ENCODE assay signal across 8 cellular contexts in genomic region chr12:49838973-49839633, GRCh38. TPM values are rescaled to one million over a fixed set of nuclear protein-coding genes. Genes with fewer than 3 reads are reported as not detected.
DNase-seq lines count a peak whose midpoint lies in the region; TF ChIP-seq lines count a peak whose summit lies in the region.

No MANE protein-coding gene starts in this region.

- peaks cover 5% of the 10 kb centered on the region for H3K36me3 Mint-ChIP-seq in neural progenitor cell

- H3F3A ChIP-seq in neural progenitor cell (ENCODE audit: low read depth): peaks cover 28% of the 10 kb centered on the region

- H2AFZ ChIP-seq in neural progenitor cell (replicated peaks): no peak overlapping the region

- peaks cover 21% of the 10 kb centered on the region for H3K4me1 Mint-ChIP-seq in neural progenitor cell

- no peaks in the 10 kb centered on the region for H3K9me3 ChIP-seq in neural progenitor cell (ENCODE audit: low read depth)

- no peak overlapping the region for H3K27ac ChIP-seq in RWPE1
- peak overlapping the region in 2 of 59 donors; percentile 3 to 45 for H3K27ac ChIP-seq in dorsolateral prefrontal cortex
- no peak overlapping the region for H3K27ac ChIP-seq in neural progenitor cell

- no peak overlapping the region for H3K4me3 ChIP-seq in dorsolateral prefrontal cortex
- H3K4me3 ChIP-seq in neural progenitor cell: no peak overlapping the region

- H3K4me3 Mint-ChIP-seq in neural progenitor cell: peak overlapping the region; percentile 7

- POLR2A ChIA-PET in HEK293T (lab: Yijun Ruan, JAX) (interaction anchor here (2.1 to 2.2 kb wide), 3 partner anchors 10 to 98 kb away, joined by 9 to 14 read pairs (median 11); partner anchors contain the start of genes NCKAP5L and TMBIM6), RWPE1 (lab: Yijun Ruan, JAX; ENCODE audit: low non-redundant PET) (no interaction called here)

- H3K27me3 ChIP-seq in dorsolateral prefrontal cortex (no peaks in the 10 kb centered on the region), neural progenitor cell (no peaks in the 10 kb centered on the region)

- peaks cover 10% of the 10 kb centered on the region for H3K4me1 ChIP-seq in neural progenitor cell

- DNase-seq in NCI-H2081 (lab: John Stamatoyannopoulos, UW) (peak; percentile 10 to 21), NCI-H2081 treated with DMSO at 0.1 percent for 48 hours (lab: John Stamatoyannopoulos, UW) (no peak), HEK293T (ENCODE audit: extremely low spot score) (peak; percentile 41), RWPE1 (ENCODE audit: low spot score) (peak; percentile 49), dorsolateral prefrontal cortex (no peak), neural progenitor cell (ENCODE audit: low spot score) (peak; percentile 60), posterior vena cava (ENCODE audit: low spot score) (no peak)
- no peak for DNase-seq in activated CD4-positive, CD25-positive, alpha-beta regulatory T cell treated with anti-CD3 and anti-CD28 coated beads, Interleukin-2, amount 50 U/mL, for 72 hours

- H3K27me3 Mint-ChIP-seq in neural progenitor cell (ENCODE audit: insufficient read depth, low read depth): peaks cover 3% of the 10 kb centered on the region

- H3K9me3 Mint-ChIP-seq in neural progenitor cell: no peaks in the 10 kb centered on the region

- H4K20me1 ChIP-seq in neural progenitor cell (ENCODE audit: low read depth): peaks cover 4% of the 10 kb centered on the region

- H3K9ac ChIP-seq in neural progenitor cell: no peak overlapping the region

- peak; percentile 85 for TF ChIP-seq CTCF in RWPE1 (conservative IDR thresholded peaks at IDR 0.05; ENCODE audit: low read depth)
- TF ChIP-seq CTCF in dorsolateral prefrontal cortex (IDR thresholded peaks at IDR 0.05 in 54 of 56, conservative IDR thresholded peaks at IDR 0.05 in 2 of 56; ENCODE audit: low read depth in 1 of 56, partially characterized antibody in 56 of 56): peak; percentile 23 to 83 (median 70)
- TF ChIP-seq CTCF in neural progenitor cell (IDR thresholded peaks at IDR 0.05): peak; percentile 78

- H3K4me2 ChIP-seq in neural progenitor cell: no peak overlapping the region

- H3K27ac Mint-ChIP-seq in neural progenitor cell: no peak overlapping the region

- H3K79me2 ChIP-seq in neural progenitor cell (ENCODE audit: low read depth): peaks cover 12% of the 10 kb centered on the region

- no peaks in the 10 kb centered on the region for H3K36me3 ChIP-seq in neural progenitor cell

- CTCF ChIA-PET in HEK293T (lab: Yijun Ruan, JAX) (interaction anchor here (0.6 to 2.7 kb wide), 10 partner anchors 10 to 1258 kb away, joined by 3 to 21 read pairs (median 4); partner anchors contain the start of gene TMBIM6), RWPE1 (lab: Yijun Ruan, JAX) (interaction anchor here (0.5 to 2.5 kb wide), 22 partner anchors 8 to 1019 kb away, joined by 3 to 8 read pairs (median 4); no protein-coding TSS in a partner anchor)

- intact Hi-C loops in dorsolateral prefrontal cortex (cut with DNase I): loop anchor here in 1 of 2 donors (1.0 kb wide), 1 partner anchor 63 kb away; no protein-coding TSS in a partner anchor
- intact Hi-C loops in posterior vena cava (cut with DNase I): no loop called here

TF ChIP-seq in HEK293T, 16 proteins besides CTCF, POLR2A, EP300 and RAD21:
- TF ChIP-seq PKNOX1 (IDR thresholded peaks at IDR 0.05): peak; percentile 87
- no peak for TF ChIP-seq ELF4 (IDR thresholded peaks at IDR 0.05)
- TF ChIP-seq LEF1 (IDR thresholded peaks at IDR 0.05; ENCODE audit: borderline replicate concordance): no peak

RNA-seq across cellular contexts. Expression of gene BCDIN3D, which starts 3.8 kb away (rescaled TPM):
- total RNA-seq in dorsolateral prefrontal cortex: 1 to 10 TPM; 2.4 to 8.0 (median 4.3) TPM
- total RNA-seq in neural progenitor cell (ENCODE audit: low replicate concordance): 3.8 and 5.3 TPM in 2 replicates
- 1 to 10 TPM; 2.5 to 4.0 TPM for total RNA-seq in posterior vena cava

RNA-seq across cellular contexts. Expression of gene NCKAP5L, which starts 10.9 kb away (rescaled TPM):
- total RNA-seq in dorsolateral prefrontal cortex: 10 to 100 TPM; 17.3 to 37.7 (median 25.5) TPM
- 5.6 and 19.0 TPM in 2 replicates for total RNA-seq in neural progenitor cell (ENCODE audit: low replicate concordance)
- total RNA-seq in posterior vena cava: 10 to 100 TPM; 16.2 to 22.4 TPM

Comparison
In these comparisons a context has a peak if more than half of its experiments do, and no peak if none do; other contexts are left out.
1. DNase-seq: peak in NCI-H2081 (2 of 2), HEK293T (single experiment), RWPE1 (single experiment) and neural progenitor cell (single experiment); none in NCI-H2081 treated with DMSO at 0.1 percent for 48 hours (single experiment), dorsolateral prefrontal cortex (0 of 10), activated CD4-positive, CD25-positive, alpha-beta regulatory T cell treated with anti-CD3 and anti-CD28 coated beads, Interleukin-2, amount 50 U/mL, for 72 hours (single experiment) and posterior vena cava (single experiment).
2. Peak in every context shown above with its lines, with median percentiles within 50 percentile points of each other: CTCF ChIP-seq.